ENCODE assay signal across 8 cellular contexts in genomic region chrX:12984629-12985303, GRCh38. TPM values are rescaled to one million over a fixed set of nuclear protein-coding genes. Genes with fewer than 3 reads are reported as not detected.
A peak's percentile ranks its signal among the peaks of the same experiment; 100 is the strongest.
DNase-seq lines count a peak whose midpoint lies in the region; ATAC-seq and TF ChIP-seq lines count a peak whose summit lies in the region.

No MANE protein-coding gene starts in this region.

- H3K27me3 Mint-ChIP-seq in GM23338 (ENCODE audit: insufficient read depth, low read depth, poor library complexity): peaks cover 1% of the 10 kb centered on the region

- no peaks in the 10 kb centered on the region for H3K36me3 ChIP-seq in GM23338 (ENCODE audit: insufficient read depth)

- H3K4me3 ChIP-seq in GM23338: no peak overlapping the region

- no peaks in the 10 kb centered on the region for H3K9me3 Mint-ChIP-seq in stimulated activated effector memory CD8-positive, alpha-beta T cell treated with anti-CD3 and anti-CD28 coated beads, Interleukin-12 subunit alpha, Interleukin-12 subunit beta, amount 100 ng/mL, for 72 hours
- peaks cover 6% of the 10 kb centered on the region; the same call in 2 of the 3 replicates for H3K9me3 Mint-ChIP-seq in GM23338

- no peak overlapping the region for H3K4me2 ChIP-seq in GM23338

- in situ Hi-C loops in SK-MEL-5 (cut with HindIII; ENCODE audit: low pct_unique_long_range_greater_than_20kb, low sequenced_read_pairs): no loop called here

- H3F3A ChIP-seq in GM23338 (replicated peaks; ENCODE audit: low read depth): no peaks in the 10 kb centered on the region

- H3K4me1 ChIP-seq in GM23338 (ENCODE audit: insufficient read depth): 0 out of 2 replicates have a peak, but pooled peaks cover 7% of the 10 kb centered on the region

- no peak overlapping the region for H2AFZ ChIP-seq in GM23338

- H3K79me2 ChIP-seq in GM23338 (replicated peaks; ENCODE audit: insufficient read depth): no peaks in the 10 kb centered on the region

- TF ChIP-seq CTCF in GM23338 (conservative IDR thresholded peaks at IDR 0.05; ENCODE audit: low read depth in 2 of 2): no peak

- H3K27me3 ChIP-seq in GM23338 (ENCODE audit: insufficient read depth): no peaks in the 10 kb centered on the region

- no peaks in the 10 kb centered on the region for H3K9me2 ChIP-seq in GM23338 (ENCODE audit: insufficient read depth)

- H3K4me3 Mint-ChIP-seq in stimulated activated effector memory CD8-positive, alpha-beta T cell treated with anti-CD3 and anti-CD28 coated beads, Interleukin-12 subunit alpha, Interleukin-12 subunit beta, amount 100 ng/mL, for 72 hours: peak overlapping the region; percentile 38
- no peak overlapping the region for H3K4me3 Mint-ChIP-seq in GM23338

- H3K36me3 Mint-ChIP-seq in stimulated activated effector memory CD8-positive, alpha-beta T cell treated with anti-CD3 and anti-CD28 coated beads, Interleukin-12 subunit alpha, Interleukin-12 subunit beta, amount 100 ng/mL, for 72 hours: peaks cover 10% of the 10 kb centered on the region
- peaks cover 12% of the 10 kb centered on the region for H3K36me3 Mint-ChIP-seq in GM23338 (ENCODE audit: low read depth)

- H3K27ac Mint-ChIP-seq in stimulated activated effector memory CD8-positive, alpha-beta T cell treated with anti-CD3 and anti-CD28 coated beads, Interleukin-12 subunit alpha, Interleukin-12 subunit beta, amount 100 ng/mL, for 72 hours: peak overlapping the region; percentile 89
- H3K27ac Mint-ChIP-seq in GM23338: no peak overlapping the region

- no peak overlapping the region for H3K27ac ChIP-seq in GM23338 (ENCODE audit: low read depth)

- ATAC-seq in GM19452 (IDR thresholded peaks at IDR 0.05; ENCODE audit: unreplicated experiment) (peak; percentile 61), HG03457 (IDR thresholded peaks at IDR 0.05; ENCODE audit: unreplicated experiment) (peak; percentile 44), GM23338 (no peak)
- peak; percentile 92 for ATAC-seq in stimulated activated effector memory CD8-positive, alpha-beta T cell treated with anti-CD3 and anti-CD28 coated beads, Interleukin-12 subunit alpha, Interleukin-12 subunit beta, amount 100 ng/mL, for 72 hours

- H3K4me1 Mint-ChIP-seq in stimulated activated effector memory CD8-positive, alpha-beta T cell treated with anti-CD3 and anti-CD28 coated beads, Interleukin-12 subunit alpha, Interleukin-12 subunit beta, amount 100 ng/mL, for 72 hours: peaks cover 52% of the 10 kb centered on the region
- peaks cover 3% of the 10 kb centered on the region; the same call in 2 of the 3 replicates for H3K4me1 Mint-ChIP-seq in GM23338

- H4K20me1 ChIP-seq in GM23338 (replicated peaks; ENCODE audit: insufficient read depth): no peaks in the 10 kb centered on the region

- DNase-seq in COR-L47 (lab: John Stamatoyannopoulos, UW) (peak; percentile 63), SK-MEL-5 (ENCODE audit: low read depth, low spot score) (peak; percentile 10), activated gamma-delta T cell treated with Interleukin-2 at 50 U/mL for 16 hours (no peak), GM23338 (ENCODE audit: low spot score) (no peak)
- DNase-seq in central memory CD4-positive, alpha-beta T cell: peak; percentile 70
- DNase-seq in stimulated activated effector memory CD8-positive, alpha-beta T cell treated with anti-CD3 and anti-CD28 coated beads, Interleukin-12 subunit alpha, Interleukin-12 subunit beta, amount 100 ng/mL, for 72 hours (ENCODE audit: low spot score in 2 of 2): peak in 1 of 2 donors; percentile 77

TF ChIP-seq in GM23338, 12 proteins besides CTCF, POLR2A, EP300 and RAD21 (continues in another document):
- TF ChIP-seq, protein P1, sequence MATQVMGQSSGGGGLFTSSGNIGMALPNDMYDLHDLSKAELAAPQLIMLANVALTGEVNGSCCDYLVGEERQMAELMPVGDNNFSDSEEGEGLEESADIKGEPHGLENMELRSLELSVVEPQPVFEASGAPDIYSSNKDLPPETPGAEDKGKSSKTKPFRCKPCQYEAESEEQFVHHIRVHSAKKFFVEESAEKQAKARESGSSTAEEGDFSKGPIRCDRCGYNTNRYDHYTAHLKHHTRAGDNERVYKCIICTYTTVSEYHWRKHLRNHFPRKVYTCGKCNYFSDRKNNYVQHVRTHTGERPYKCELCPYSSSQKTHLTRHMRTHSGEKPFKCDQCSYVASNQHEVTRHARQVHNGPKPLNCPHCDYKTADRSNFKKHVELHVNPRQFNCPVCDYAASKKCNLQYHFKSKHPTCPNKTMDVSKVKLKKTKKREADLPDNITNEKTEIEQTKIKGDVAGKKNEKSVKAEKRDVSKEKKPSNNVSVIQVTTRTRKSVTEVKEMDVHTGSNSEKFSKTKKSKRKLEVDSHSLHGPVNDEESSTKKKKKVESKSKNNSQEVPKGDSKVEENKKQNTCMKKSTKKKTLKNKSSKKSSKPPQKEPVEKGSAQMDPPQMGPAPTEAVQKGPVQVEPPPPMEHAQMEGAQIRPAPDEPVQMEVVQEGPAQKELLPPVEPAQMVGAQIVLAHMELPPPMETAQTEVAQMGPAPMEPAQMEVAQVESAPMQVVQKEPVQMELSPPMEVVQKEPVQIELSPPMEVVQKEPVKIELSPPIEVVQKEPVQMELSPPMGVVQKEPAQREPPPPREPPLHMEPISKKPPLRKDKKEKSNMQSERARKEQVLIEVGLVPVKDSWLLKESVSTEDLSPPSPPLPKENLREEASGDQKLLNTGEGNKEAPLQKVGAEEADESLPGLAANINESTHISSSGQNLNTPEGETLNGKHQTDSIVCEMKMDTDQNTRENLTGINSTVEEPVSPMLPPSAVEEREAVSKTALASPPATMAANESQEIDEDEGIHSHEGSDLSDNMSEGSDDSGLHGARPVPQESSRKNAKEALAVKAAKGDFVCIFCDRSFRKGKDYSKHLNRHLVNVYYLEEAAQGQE (IDR thresholded peaks at IDR 0.05; ENCODE audit: unreplicated experiment): no peak
- TF ChIP-seq ZNF114 (CRISPR knock-in tag; IDR thresholded peaks at IDR 0.05) (no peak), ZNF331 (CRISPR knock-in tag; IDR thresholded peaks at IDR 0.05; ENCODE audit: low read depth) (no peak), NANOG (IDR thresholded peaks at IDR 0.05; ENCODE audit: borderline replicate concordance) (no peak), JUNB (IDR thresholded peaks at IDR 0.05; ENCODE audit: unreplicated experiment) (no peak), ETS1 (IDR thresholded peaks at IDR 0.05) (no peak), STAT1 (IDR thresholded peaks at IDR 0.05; ENCODE audit: unreplicated experiment) (no peak), POLR2AphosphoS5 (IDR thresholded peaks at IDR 0.05; ENCODE audit: low read depth) (no peak), EZH2phosphoT487 (IDR thresholded peaks at IDR 0.05; ENCODE audit: unreplicated experiment) (no peak), EZH2 (IDR thresholded peaks at IDR 0.05; ENCODE audit: low read depth, unreplicated experiment) (no peak), CREB1 (CRISPR knock-in tag; IDR thresholded peaks at IDR 0.05; ENCODE audit: low read depth) (no peak)

RNA-seq across cellular contexts. Expression of gene TMSB4X, which starts 9.9 kb away (rescaled TPM):
- total RNA-seq in SK-MEL-5 (2014; rRNA removed; shearing (Covaris generic)): not detected in 2 replicates
- polyA plus RNA-seq in SK-MEL-5 (2015; cell fraction: cytosol; rRNA removed): 0.05 TPM in 1 of 2 replicates, not detected in the other
- not detected in 2 replicates for polyA plus RNA-seq in SK-MEL-5 (2015; cell fraction: nucleus; rRNA removed)
- 999 and 1,367 TPM in 2 replicates for total RNA-seq in GM23338 (2014; rRNA removed; shearing (Covaris generic))
- polyA plus RNA-seq in GM23338 (2016; fragmentation: Nextera tagmentation; extraction: Ambion mirVana): 6,191 and 6,226 TPM in 2 replicates

RNA-seq across cellular contexts. Expression of gene FAM9C, which starts 59.7 kb away (rescaled TPM):
- not detected in 2 replicates for total RNA-seq in SK-MEL-5 (2014; rRNA removed; shearing (Covaris generic))
- not detected in 2 replicates for polyA plus RNA-seq in SK-MEL-5 (2015; cell fraction: cytosol; rRNA removed)
- not detected in 2 replicates for polyA plus RNA-seq in SK-MEL-5 (2015; cell fraction: nucleus; rRNA removed)
- not detected in 2 replicates for total RNA-seq in GM23338 (2014; rRNA removed; shearing (Covaris generic))
- 0.08 and 0.19 TPM in 2 replicates for polyA plus RNA-seq in GM23338 (2016; fragmentation: Nextera tagmentation; extraction: Ambion mirVana)

Comparison
In these comparisons a context has a peak if more than half of its experiments do, and no peak if none do; other contexts are left out.
1. DNase-seq: peak in COR-L47 (single experiment), SK-MEL-5 (single experiment) and central memory CD4-positive, alpha-beta T cell (single experiment); none in activated gamma-delta T cell treated with Interleukin-2 at 50 U/mL for 16 hours (single experiment) and GM23338 (single experiment).
2. RNA of gene TMSB4X, which starts 9.9 kb away (total RNA-seq): 999 to 1,367 TPM in GM23338; not detected in SK-MEL-5; every median in the first group is over 1,000 times any median in the second.